In genomic region chr1:185824106-185824505, GRCh38 we compare ENCODE assay signal across 24 cellular contexts.
DNase-seq lines count a peak whose midpoint lies in the region; ATAC-seq, FAIRE-seq and TF ChIP-seq lines count a peak whose summit lies in the region.
"Had no signal": no experiment of that assay in that cellular context is flagged by ENCODE, and none has a peak within 500 bp of the region (broad histone marks: within the 10 kb centered on the region; RNA-seq: fewer than 3 reads in every experiment).

No MANE protein-coding gene starts in this region.

- POLR2A ChIA-PET in SK-N-SH (lab: Yijun Ruan, JAX), result no interaction called here

- H3K4me2 ChIP-seq in SK-N-SH, result no peak overlapping the region
- H3K4me2 ChIP-seq: GM23338 had no signal

- no peaks in the 10 kb centered on the region for H3K9me2 ChIP-seq in SK-N-SH

- peak overlapping the region; percentile 13 to 79; a peak in 3 of 4 replicates for H3K27ac ChIP-seq in SK-N-SH (ENCODE audit: low read depth in 2 of 2, low read length in 1 of 2)
- peak overlapping the region; percentile 10 to 68 for H3K27ac ChIP-seq in thoracic aorta
- no peak overlapping the region for H3K27ac ChIP-seq in upper lobe of left lung
- H3K27ac ChIP-seq: Peyer's patch had no signal

- H3K4me1 ChIP-seq in SK-N-SH (ENCODE audit: control insufficient read depth in 1 of 2, insufficient read depth in 2 of 2, low read depth in 1 of 2, low read length in 1 of 2), result peaks cover 0 to 4% of the 10 kb centered on the region in 2 experiments; a peak in 1 of 4 replicates
- peaks cover 0 to 44% of the 10 kb centered on the region in 2 donors for H3K4me1 ChIP-seq in thoracic aorta (ENCODE audit: control insufficient read depth in 1 of 2, low read depth in 2 of 2)
- no peaks in the 10 kb centered on the region for H3K4me1 ChIP-seq in upper lobe of left lung
- H3K4me1 ChIP-seq: BE2C, Caco-2, Peyer's patch had no signal

- DNase-seq in DMS114 treated with DMSO at 0.1 percent for 48 hours (lab: John Stamatoyannopoulos, UW; ENCODE audit: unreplicated experiment) (peak; percentile 16), SK-N-SH (no peak), fibroblast of peridontal ligament (ENCODE audit: extremely low read depth) (peak; percentile 40), thoracic aorta (ENCODE audit: low spot score) (no peak), upper lobe of left lung (no peak), RCC 7860 (ENCODE audit: low spot score) (no peak), NCI-H2196 (lab: John Stamatoyannopoulos, UW; ENCODE audit: unreplicated experiment) (no peak)
- DNase-seq: BE2C; Caco-2; CD4-positive, alpha-beta T cell; Kasumi-1; MM.1S; NCI-H1092; NCI-H146; NCI-H2029 treated with DMSO at 0.1 percent for 48 hours; NCI-H2171; NCI-H446; NCI-H526 treated with DMSO at 0.1 percent for 48 hours; Peyer's patch; SHP77 had no signal

- 9% methylated on average over 1 of the region's 1 CpG for WGBS in SK-N-SH (ENCODE audit: low lambda C conversion rate)
- WGBS in upper lobe of left lung, 2 donors, result 58 to 79% methylated on average over 1 of the region's 1 CpG

- no peak for ATAC-seq in thoracic aorta (ENCODE audit: insufficient number of reproducible peaks, low FRiP score, low read depth)
- ATAC-seq in upper lobe of left lung (ENCODE audit: low FRiP score in 2 of 2), result no peak
- ATAC-seq: GM23338, HCT116 had no signal

- TF ChIP-seq RAD21 in SK-N-SH (IDR thresholded peaks at IDR 0.05; ENCODE audit: low read length), result no peak

- H3K4me3 ChIP-seq in SK-N-SH (ENCODE audit: low read depth in 2 of 2, low read length in 1 of 2), result no peak overlapping the region
- no peak overlapping the region for H3K4me3 ChIP-seq in thoracic aorta
- H3K4me3 ChIP-seq in upper lobe of left lung, result no peak overlapping the region
- H3K4me3 ChIP-seq: GM23338, Peyer's patch had no signal

- CTCF ChIA-PET in SK-N-SH (lab: Yijun Ruan, JAX), result interaction anchor here (1.4 kb wide), 1 partner anchor 388 kb away, joined by 4 read pairs; no protein-coding TSS in a partner anchor

- no peaks in the 10 kb centered on the region for H3K79me2 ChIP-seq in SK-N-SH (ENCODE audit: insufficient read depth)

- H4K20me1 ChIP-seq in SK-N-SH (ENCODE audit: insufficient read depth), result no peaks in the 10 kb centered on the region

- no peaks in the 10 kb centered on the region for H3K36me3 ChIP-seq in SK-N-SH (replicated peaks in 1 of 2; ENCODE audit: control insufficient read depth in 1 of 2, insufficient read depth in 2 of 2, low read length in 1 of 2)
- no peaks in the 10 kb centered on the region for H3K36me3 ChIP-seq in thoracic aorta
- H3K36me3 ChIP-seq in upper lobe of left lung, result no peaks in the 10 kb centered on the region
- H3K36me3 ChIP-seq: BE2C, Peyer's patch had no signal

- no peak for TF ChIP-seq EP300 in SK-N-SH (IDR thresholded peaks at IDR 0.05; ENCODE audit: borderline replicate concordance in 1 of 2, low read depth in 1 of 2, low read length in 1 of 2)
- TF ChIP-seq EP300 in upper lobe of left lung (IDR thresholded peaks at IDR 0.05), result no peak

- no peak for TF ChIP-seq POLR2A in upper lobe of left lung (IDR thresholded peaks at IDR 0.05)

- H3F3A ChIP-seq in SK-N-SH (replicated peaks; ENCODE audit: insufficient read depth), result no peaks in the 10 kb centered on the region

- TF ChIP-seq CTCF in SK-N-SH (IDR thresholded peaks at IDR 0.05) (no peak), thoracic aorta (IDR thresholded peaks at IDR 0.05) (no peak), upper lobe of left lung (IDR thresholded peaks at IDR 0.05) (no peak)

- H3K27me3 ChIP-seq in SK-N-SH (ENCODE audit: insufficient read depth), result no peaks in the 10 kb centered on the region; the same call in 1 of the 2 replicates
- no peaks in the 10 kb centered on the region for H3K27me3 ChIP-seq in thoracic aorta (replicated peaks; ENCODE audit: insufficient read depth)
- H3K27me3 ChIP-seq in upper lobe of left lung, result no peaks in the 10 kb centered on the region
- H3K27me3 ChIP-seq: BE2C, Peyer's patch had no signal

- H3K9ac ChIP-seq in SK-N-SH, result no peak overlapping the region

- FAIRE-seq in RCC 7860 (lab: Jason Lieb, UNC), result no peak
- FAIRE-seq: GM12891, GM19239 had no signal

- H2AFZ ChIP-seq in SK-N-SH (ENCODE audit: low read depth), result no peak overlapping the region
- H2AFZ ChIP-seq: GM23338 had no signal

- H3K9me3 ChIP-seq in SK-N-SH, result no peaks in the 10 kb centered on the region
- H3K9me3 ChIP-seq in thoracic aorta, result no peaks in the 10 kb centered on the region
- H3K9me3 ChIP-seq in upper lobe of left lung, result no peaks in the 10 kb centered on the region
- H3K9me3 ChIP-seq: BE2C, Caco-2, Peyer's patch had no signal

TF ChIP-seq in SK-N-SH, 30 proteins besides CTCF, POLR2A, EP300 and RAD21:
- TF ChIP-seq TEAD4 (IDR thresholded peaks at IDR 0.05; ENCODE audit: borderline replicate concordance, insufficient read depth), result no peak
- TF ChIP-seq IRF3 (IDR thresholded peaks at IDR 0.05; ENCODE audit: low read depth, low read length), result no peak
- TF ChIP-seq ELF1 (IDR thresholded peaks at IDR 0.05), result no peak
- TF ChIP-seq MAX (IDR thresholded peaks at IDR 0.05; ENCODE audit: low read depth), result no peak
- no peak for TF ChIP-seq FOXJ3 (CRISPR knock-in tag; IDR thresholded peaks at IDR 0.05)
- no peak for TF ChIP-seq FOXM1 (IDR thresholded peaks at IDR 0.05; ENCODE audit: low read depth)
- TF ChIP-seq FOSL2 (IDR thresholded peaks at IDR 0.05; ENCODE audit: borderline replicate concordance, low read depth), result no peak
- TF ChIP-seq EZH2phosphoT487 (IDR thresholded peaks at IDR 0.05; ENCODE audit: borderline replicate concordance, low read depth), result no peak
- no peak for TF ChIP-seq MEF2A (IDR thresholded peaks at IDR 0.05; ENCODE audit: borderline replicate concordance, low read depth)
- TF ChIP-seq PBX3 (IDR thresholded peaks at IDR 0.05), result no peak
- no peak for TF ChIP-seq CHD2 (IDR thresholded peaks at IDR 0.05; ENCODE audit: low read length, partially characterized antibody)
- no peak for TF ChIP-seq MXI1 (IDR thresholded peaks at IDR 0.05; ENCODE audit: low read depth, low read length)
- TF ChIP-seq RFX5 (IDR thresholded peaks at IDR 0.05; ENCODE audit: low read length), result no peak

Comparison
In these comparisons a context has a peak if more than half of its experiments do, and no peak if none do; other contexts are left out.
1. DNase-seq: peak in DMS114 treated with DMSO at 0.1 percent for 48 hours (single experiment) and fibroblast of peridontal ligament (single experiment); none in SK-N-SH (single experiment), thoracic aorta (single experiment), upper lobe of left lung (0 of 2), RCC 7860 (single experiment) and NCI-H2196 (single experiment).
2. H3K27ac ChIP-seq: peak in SK-N-SH (2 of 2) and thoracic aorta (2 of 2); none in upper lobe of left lung (0 of 4).